ENCODE assay signal across 2 cellular contexts in genomic region chr15:44208956-44209355, GRCh38.
A peak's percentile ranks its signal among the peaks of the same experiment; 100 is the strongest.
TF ChIP-seq lines count a peak whose summit lies in the region.

No MANE protein-coding gene starts in this region.

TF ChIP-seq in IMR-90, 13 proteins besides CTCF, POLR2A, EP300 and RAD21:
- no peak for TF ChIP-seq MAZ (IDR thresholded peaks at IDR 0.05; ENCODE audit: borderline replicate concordance, low read depth, low read length)
- TF ChIP-seq CEBPB (IDR thresholded peaks at IDR 0.05; ENCODE audit: low read depth, low read length): no peak
- TF ChIP-seq RCOR1 (IDR thresholded peaks at IDR 0.05; ENCODE audit: insufficient replicate concordance, low read length): no peak
- TF ChIP-seq CHD1 (IDR thresholded peaks at IDR 0.05; ENCODE audit: low read depth, low read length): no peak
- TF ChIP-seq SMC3 (IDR thresholded peaks at IDR 0.05; ENCODE audit: low read depth, low read length): no peak
- TF ChIP-seq ELK1 (IDR thresholded peaks at IDR 0.05; ENCODE audit: borderline replicate concordance, low read depth, low read length): no peak
- TF ChIP-seq USF2 (IDR thresholded peaks at IDR 0.05; ENCODE audit: low read depth, low read length): no peak
- no peak for TF ChIP-seq FOS (IDR thresholded peaks at IDR 0.05; ENCODE audit: low read depth, low read length)
- no peak for TF ChIP-seq RFX5 (IDR thresholded peaks at IDR 0.05; ENCODE audit: low read depth, low read length)
- no peak for TF ChIP-seq MAFK (IDR thresholded peaks at IDR 0.05; ENCODE audit: low read depth, low read length)
- no peak for TF ChIP-seq MXI1 (IDR thresholded peaks at IDR 0.05; ENCODE audit: borderline replicate concordance, low read depth, low read length)

TF ChIP-seq in K562, 482 proteins besides CTCF, POLR2A, EP300 and RAD21:
- TF ChIP-seq ZFP36 (IDR thresholded peaks at IDR 0.05; ENCODE audit: low read depth, low read length, partially characterized antibody) (peak; percentile 34), ZNF76 (CRISPR knock-in tag; IDR thresholded peaks at IDR 0.05; ENCODE audit: borderline replicate concordance) (no peak), TRIM25 (IDR thresholded peaks at IDR 0.05; ENCODE audit: borderline replicate concordance) (no peak), CBX8 (IDR thresholded peaks at IDR 0.05; ENCODE audit: borderline replicate concordance, extremely low read depth, low read depth, low read length, poor library complexity, severe bottlenecking) (peak; percentile 94)
